18 cellular contexts compared by ENCODE assay signal in genomic region chr17:63545302-63545928, GRCh38. TPM values are rescaled to one million over a fixed set of nuclear protein-coding genes. Genes with fewer than 3 reads are reported as not detected.
"Had no signal": no experiment of that assay in that cellular context is flagged by ENCODE, and none has a peak within 500 bp of the region (broad histone marks: within the 10 kb centered on the region; RNA-seq: fewer than 3 reads in every experiment).

No MANE protein-coding gene starts in this region.

- H2AFZ ChIP-seq: neural progenitor cell, parathyroid adenoma had no signal

- FAIRE-seq: kidney, small intestine, TTC549 had no signal

- H3K4me3 ChIP-seq: breast epithelium, esophagus squamous epithelium, heart right ventricle, neural progenitor cell, thyroid gland, vagina had no signal

- H3K27me3 ChIP-seq: heart right ventricle, neural progenitor cell, thyroid gland, vagina had no signal

- H3K27ac Mint-ChIP-seq: neural progenitor cell had no signal

- H3K27ac ChIP-seq: breast epithelium, esophagus squamous epithelium, heart right ventricle, neural progenitor cell, parathyroid adenoma, thyroid gland, vagina had no signal

- H3K9ac ChIP-seq: neural progenitor cell, parathyroid adenoma had no signal

- DNase-seq: activated CD4-positive, alpha-beta T cell treated with anti-CD3 and anti-CD28 coated beads, Interleukin-2, amount 50 U/mL, for 4 hours; activated gamma-delta T cell; activated T-cell treated with anti-CD3 and anti-CD28 coated beads, Interleukin-2, amount 50 U/mL, for 4 hours; esophagus squamous epithelium; foreskin melanocyte; heart right ventricle; kidney; left ventricle myocardium superior; retina; small intestine; thyroid gland had no signal

- H3K4me1 ChIP-seq: breast epithelium, parathyroid adenoma had no signal

- H3K9me3 ChIP-seq: breast epithelium, esophagus squamous epithelium, heart right ventricle, thyroid gland, vagina had no signal

- ATAC-seq: activated T-cell treated with anti-CD3 and anti-CD28 coated beads, Interleukin-2, amount 50 U/mL, for 4 hours; heart right ventricle; left ventricle myocardium superior had no signal

- H3K36me3 ChIP-seq: breast epithelium, esophagus squamous epithelium, heart right ventricle, neural progenitor cell, thyroid gland, vagina had no signal

- H3K36me3 Mint-ChIP-seq: neural progenitor cell had no signal

- H3K4me3 Mint-ChIP-seq: activated T-cell treated with anti-CD3 and anti-CD28 coated beads, Interleukin-2, amount 50 U/mL, for 4 hours; neural progenitor cell had no signal

- H3K9me3 Mint-ChIP-seq: activated T-cell treated with anti-CD3 and anti-CD28 coated beads, Interleukin-2, amount 50 U/mL, for 4 hours; neural progenitor cell had no signal

- H3K4me2 ChIP-seq: neural progenitor cell had no signal

RNA-seq across cellular contexts. Expression of gene KCNH6, which starts 22.3 kb away (rescaled TPM):
- total RNA-seq: activated T-cell treated with anti-CD3 and anti-CD28 coated beads, Interleukin-2, amount 50 U/mL, for 4 hours; aorta; breast epithelium; esophagus squamous epithelium; left ventricle myocardium superior; T-helper 1 cell treated with Interleukin-12 subunit alpha and Interleukin-12 subunit beta and Interleukin-4 antibody, amounts not matched to agents 30 ng/mL and 1 ng/mL, for 36 hours; vagina had no signal
- polyA plus RNA-seq: aorta, heart right ventricle had no signal
